Comparison of ENCODE assay signal across 9 cellular contexts in the genomic region with DNA sequence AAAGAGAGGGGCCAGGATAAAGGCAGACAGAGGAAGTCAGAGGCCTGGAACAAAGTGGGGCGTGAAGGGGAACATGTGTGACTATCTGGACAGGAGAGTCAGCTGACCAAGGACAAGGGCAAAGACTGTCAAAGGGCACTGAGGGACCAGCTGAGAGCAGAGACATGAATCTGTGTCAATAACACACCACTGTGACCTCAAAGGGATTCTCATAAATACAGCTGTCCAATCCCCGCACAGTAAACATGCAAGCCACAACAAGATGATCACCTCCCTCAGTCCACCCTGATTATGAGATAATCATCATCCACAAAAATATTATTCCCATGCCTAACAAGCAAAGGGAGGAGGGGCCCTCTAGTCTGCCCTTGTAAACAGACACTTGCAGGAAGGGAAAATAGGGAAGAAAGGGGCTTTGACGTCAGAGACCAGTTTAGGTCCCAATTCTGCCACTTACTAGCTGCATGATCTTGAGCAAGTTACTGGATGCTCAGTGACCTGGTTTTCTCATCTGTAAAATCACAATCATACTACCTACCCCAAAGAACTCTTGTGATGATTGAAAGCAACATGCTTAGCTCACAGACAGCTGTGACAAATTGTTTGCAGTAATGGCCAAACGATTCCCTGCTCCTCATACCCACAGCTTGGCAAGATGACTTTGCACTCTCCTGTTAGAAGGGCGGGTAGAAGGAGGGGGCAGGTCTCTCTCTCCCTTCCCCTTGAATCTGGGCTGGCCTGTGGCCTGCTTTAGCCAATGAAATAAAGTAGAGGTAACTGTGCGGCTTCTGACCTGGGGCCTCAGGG. TPM values are rescaled to one million over a fixed set of nuclear protein-coding genes. Genes with fewer than 3 reads are reported as not detected.
DNase-seq lines count a peak whose midpoint lies in the region; ATAC-seq and TF ChIP-seq lines count a peak whose summit lies in the region.
"Had no signal": no experiment of that assay in that cellular context is flagged by ENCODE, and none has a peak within 500 bp of the region (broad histone marks: within the 10 kb centered on the region; RNA-seq: fewer than 3 reads in every experiment).

No MANE protein-coding gene starts in this region.

- H3K4me1 ChIP-seq in HEK293 (ENCODE audit: control insufficient read depth, insufficient read depth, low read length) (no peaks in the 10 kb centered on the region; the same call in none of the 2 replicates), gastrocnemius medialis (peaks cover 55 to 85% of the 10 kb centered on the region in 2 donors)

- H3K4me3 ChIP-seq in HEK293 (ENCODE audit: low read depth, low read length) (no peak overlapping the region), gastrocnemius medialis (no peak overlapping the region)

- H3K9me3 ChIP-seq in HEK293 (ENCODE audit: control insufficient read depth, insufficient read depth, low read depth, low read length) (no peaks in the 10 kb centered on the region), T-helper 17 cell (ENCODE audit: control insufficient read depth, low read length, poor library complexity, severe bottlenecking) (no peaks in the 10 kb centered on the region), gastrocnemius medialis (no peaks in the 10 kb centered on the region)

- in situ Hi-C loops in gastrocnemius medialis (cut with MboI; ENCODE audit: low sequenced_read_pairs in 4 of 4), result no loop called here

- no peaks in the 10 kb centered on the region for H3K36me3 ChIP-seq in HEK293 (ENCODE audit: control insufficient read depth in 2 of 2, insufficient read depth in 1 of 2, low read length in 2 of 2)
- H3K36me3 ChIP-seq in gastrocnemius medialis, result no peaks in the 10 kb centered on the region

- H3K4me3 Mint-ChIP-seq in T-helper 17 cell (no peak overlapping the region), osteocyte (ENCODE audit: unreplicated experiment) (no peak overlapping the region)

- no peak for TF ChIP-seq CTCF in HEK293 (tag by site-specific recombination; IDR thresholded peaks at IDR 0.05)
- TF ChIP-seq CTCF in gastrocnemius medialis (IDR thresholded peaks at IDR 0.05 in 4 of 5, conservative IDR thresholded peaks at IDR 0.05 in 1 of 5), result no peak
- TF ChIP-seq CTCF in osteocyte (IDR thresholded peaks at IDR 0.05), result no peak

- POLR2A ChIA-PET in HEK293 (lab: Yijun Ruan, JAX), result interaction anchor here (0.5 to 1.3 kb wide), 2 partner anchors 22 to 408 kb away, joined by 3 read pairs; no protein-coding TSS in a partner anchor

- no peaks in the 10 kb centered on the region for H3K36me3 Mint-ChIP-seq in T-helper 17 cell (ENCODE audit: low read depth)
- H3K36me3 Mint-ChIP-seq in osteocyte (ENCODE audit: unreplicated experiment), result no peaks in the 10 kb centered on the region

- intact Hi-C loops in left ventricle myocardium superior (cut with micrococcal nuclease) (no loop called here), gastrocnemius medialis (cut with DNase I; ENCODE audit: low total_unique reads) (no loop called here)

- ATAC-seq in T-helper 17 cell (peak; percentile 54), left ventricle myocardium superior (peak; percentile 52), gastrocnemius medialis (peak; percentile 28 to 48)

- H3K4me1 Mint-ChIP-seq in T-helper 17 cell, result peaks cover 77% of the 10 kb centered on the region
- H3K4me1 Mint-ChIP-seq in osteocyte (ENCODE audit: unreplicated experiment), result peaks cover 20% of the 10 kb centered on the region

- CTCF ChIA-PET in HEK293 (lab: Yijun Ruan, JAX), result interaction anchor here (0.6 to 2.6 kb wide), 3 partner anchors 17 to 42 kb away, joined by 3 to 13 read pairs (median 5); a partner anchor contains a TSS

- H3K27me3 ChIP-seq in gastrocnemius medialis, result no peaks in the 10 kb centered on the region

- DNase-seq in T-helper 17 cell (no peak), left ventricle myocardium superior (no peak), gastrocnemius medialis (no peak), osteocyte (ENCODE audit: extremely low spot score, unreplicated experiment) (no peak), activated gamma-delta T cell treated with Interleukin-2 at 50 U/mL for 16 hours (no peak), mucosa of gallbladder (ENCODE audit: low spot score) (no peak)
- no peak for DNase-seq in stimulated activated CD4-positive, alpha-beta T cell treated with anti-CD3 and anti-CD28 coated beads, Interleukin-1b, Interleukin-23, amount 100 ng/mL, for 48 hours
- DNase-seq: NCI-H1048 had no signal

- H3K27ac Mint-ChIP-seq in T-helper 17 cell (peak overlapping the region; percentile 86), osteocyte (ENCODE audit: unreplicated experiment) (no peak overlapping the region)

- H3K9me3 Mint-ChIP-seq in osteocyte (ENCODE audit: unreplicated experiment), result no peaks in the 10 kb centered on the region

- no peak overlapping the region for H3K27ac ChIP-seq in HEK293 (ENCODE audit: extremely low read depth, low read depth, low read length)
- H3K27ac ChIP-seq in gastrocnemius medialis, result peak overlapping the region; percentile 74 to 85 (median 79)

- H3K27me3 Mint-ChIP-seq in T-helper 17 cell (no peaks in the 10 kb centered on the region), osteocyte (ENCODE audit: unreplicated experiment) (no peaks in the 10 kb centered on the region)

- TF ChIP-seq POLR2A in gastrocnemius medialis (IDR thresholded peaks at IDR 0.05), result no peak

TF ChIP-seq in HEK293, 187 proteins besides CTCF, POLR2A, EP300 and RAD21:
- TF ChIP-seq, protein P1, sequence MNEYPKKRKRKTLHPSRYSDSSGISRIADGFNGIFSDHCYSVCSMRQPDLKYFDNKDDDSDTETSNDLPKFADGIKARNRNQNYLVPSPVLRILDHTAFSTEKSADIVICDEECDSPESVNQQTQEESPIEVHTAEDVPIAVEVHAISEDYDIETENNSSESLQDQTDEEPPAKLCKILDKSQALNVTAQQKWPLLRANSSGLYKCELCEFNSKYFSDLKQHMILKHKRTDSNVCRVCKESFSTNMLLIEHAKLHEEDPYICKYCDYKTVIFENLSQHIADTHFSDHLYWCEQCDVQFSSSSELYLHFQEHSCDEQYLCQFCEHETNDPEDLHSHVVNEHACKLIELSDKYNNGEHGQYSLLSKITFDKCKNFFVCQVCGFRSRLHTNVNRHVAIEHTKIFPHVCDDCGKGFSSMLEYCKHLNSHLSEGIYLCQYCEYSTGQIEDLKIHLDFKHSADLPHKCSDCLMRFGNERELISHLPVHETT (tag by site-specific recombination; IDR thresholded peaks at IDR 0.05), result no peak
- no peak; the same call in 1 of the 2 replicates for TF ChIP-seq ZNF600 (tag by site-specific recombination; IDR thresholded peaks at IDR 0.05)
- TF ChIP-seq, protein P2, sequence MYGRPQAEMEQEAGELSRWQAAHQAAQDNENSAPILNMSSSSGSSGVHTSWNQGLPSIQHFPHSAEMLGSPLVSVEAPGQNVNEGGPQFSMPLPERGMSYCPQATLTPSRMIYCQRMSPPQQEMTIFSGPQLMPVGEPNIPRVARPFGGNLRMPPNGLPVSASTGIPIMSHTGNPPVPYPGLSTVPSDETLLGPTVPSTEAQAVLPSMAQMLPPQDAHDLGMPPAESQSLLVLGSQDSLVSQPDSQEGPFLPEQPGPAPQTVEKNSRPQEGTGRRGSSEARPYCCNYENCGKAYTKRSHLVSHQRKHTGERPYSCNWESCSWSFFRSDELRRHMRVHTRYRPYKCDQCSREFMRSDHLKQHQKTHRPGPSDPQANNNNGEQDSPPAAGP (tag by site-specific recombination; IDR thresholded peaks at IDR 0.05), result peak; percentile 53; the same call in 1 of the 2 replicates

RNA-seq across cellular contexts. Expression of a gene that starts 41.8 kb away (rescaled TPM):
- total RNA-seq in T-helper 17 cell, result 100 to 1,000 TPM; 176 to 209 TPM
- 156 TPM for total RNA-seq in left ventricle myocardium superior
- total RNA-seq in gastrocnemius medialis, result 100 to 1,000 TPM; 123 to 296 (median 217) TPM
- 94.3 TPM in 2 replicates for total RNA-seq in osteocyte
- total RNA-seq in mucosa of gallbladder, result 75.9 TPM
